Comparison of ENCODE assay signal across 12 cellular contexts in the genomic region with DNA sequence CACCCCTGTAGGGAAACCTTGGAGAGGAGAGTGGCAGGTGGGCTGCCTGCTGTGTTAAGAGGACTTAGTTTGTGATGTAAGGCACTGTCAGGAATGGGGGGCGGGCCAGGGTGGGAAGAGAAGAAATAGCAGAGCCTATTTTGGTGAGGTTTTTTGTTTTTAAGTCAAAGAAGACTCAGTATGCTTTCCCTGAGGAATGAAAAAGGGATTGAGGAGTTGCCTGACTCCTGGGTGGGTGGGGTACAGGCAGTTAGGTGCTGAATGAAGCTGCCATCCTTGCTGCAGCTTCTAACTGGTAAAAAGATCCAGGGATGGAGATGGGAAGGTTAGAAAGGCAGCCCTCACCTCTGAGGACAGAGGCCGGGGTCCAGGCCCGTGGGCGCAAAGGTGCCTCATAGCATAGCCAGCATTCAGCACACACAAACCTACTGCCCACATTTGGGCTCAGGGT. TPM values are rescaled to one million over a fixed set of nuclear protein-coding genes. Genes with fewer than 3 reads are reported as not detected.
DNase-seq lines count a peak whose midpoint lies in the region; ATAC-seq and TF ChIP-seq lines count a peak whose summit lies in the region.
"Had no signal": no experiment of that assay in that cellular context is flagged by ENCODE, and none has a peak within 500 bp of the region (broad histone marks: within the 10 kb centered on the region; RNA-seq: fewer than 3 reads in every experiment).

No MANE protein-coding gene starts in this region.

- H3K4me3 Mint-ChIP-seq in CD4-positive, alpha-beta memory T cell, result no peak overlapping the region

- no peak overlapping the region for H3K4me3 ChIP-seq in CD4-positive, alpha-beta memory T cell (ENCODE audit: low read length in 2 of 2)
- H3K4me3 ChIP-seq in RWPE2 (ENCODE audit: severe bottlenecking) (no peak overlapping the region), right atrium auricular region (no peak overlapping the region), skeletal muscle tissue (ENCODE audit: low read length in 3 of 3) (no peak overlapping the region)
- H3K4me3 ChIP-seq: SJCRH30 had no signal

- H3K4me1 Mint-ChIP-seq in CD4-positive, alpha-beta memory T cell, result peaks cover 0 to 27% (median 10%) of the 10 kb centered on the region in 4 donors

- peaks cover 34 to 69% of the 10 kb centered on the region in 2 donors for H3K36me3 Mint-ChIP-seq in CD4-positive, alpha-beta memory T cell

- POLR2A ChIA-PET in CD4-positive, alpha-beta memory T cell (lab: Charles Lee; ENCODE audit: partially characterized antibody), result interaction anchor here (1.5 kb wide), 1 partner anchor 17 kb away, joined by 4 read pairs; no protein-coding TSS in a partner anchor

- CTCF ChIA-PET in CD4-positive, alpha-beta memory T cell (lab: Charles Lee; ENCODE audit: partially characterized antibody), result interaction anchor here (0.9 to 1.6 kb wide), 4 partner anchors 25 to 165 kb away, joined by 3 to 4 read pairs (median 4); a partner anchor contains a TSS

- H3K27ac ChIP-seq in CD4-positive, alpha-beta memory T cell (ENCODE audit: low read depth, low read length), result no peak overlapping the region
- peak overlapping the region; percentile 81 for H3K27ac ChIP-seq in RWPE2 (ENCODE audit: poor library complexity, severe bottlenecking)
- peak overlapping the region; percentile 77 to 83 for H3K27ac ChIP-seq in right atrium auricular region
- H3K27ac ChIP-seq in skeletal muscle tissue (ENCODE audit: low read depth, low read length), result peak overlapping the region; percentile 69
- H3K27ac ChIP-seq: SJCRH30 had no signal

- H3K9me3 Mint-ChIP-seq in CD4-positive, alpha-beta memory T cell, result no peaks in the 10 kb centered on the region

- no peak for ATAC-seq in RWPE2 (ENCODE audit: low read depth)
- ATAC-seq in GM18868 (IDR thresholded peaks at IDR 0.05; ENCODE audit: unreplicated experiment), result no peak
- ATAC-seq in GM19452 (IDR thresholded peaks at IDR 0.05; ENCODE audit: unreplicated experiment), result no peak

- no peaks in the 10 kb centered on the region for H3K9me3 ChIP-seq in CD4-positive, alpha-beta memory T cell (ENCODE audit: control insufficient read depth in 1 of 2, low read length in 2 of 2)
- H3K9me3 ChIP-seq in RWPE2 (ENCODE audit: severe bottlenecking) (no peaks in the 10 kb centered on the region), right atrium auricular region (no peaks in the 10 kb centered on the region), skeletal muscle tissue (ENCODE audit: control insufficient read depth in 3 of 3, low read length in 3 of 3) (no peaks in the 10 kb centered on the region)
- H3K9me3 ChIP-seq: SJCRH30 had no signal

- H3K27ac Mint-ChIP-seq in CD4-positive, alpha-beta memory T cell, result peak overlapping the region in 4 of 7 donors; percentile 29 to 75 (median 55)

- intact Hi-C loops in CD4-positive, alpha-beta memory T cell (cut with micrococcal nuclease), result no loop called here

- no peak for DNase-seq in CD4-positive, alpha-beta memory T cell
- DNase-seq in RWPE2 (ENCODE audit: low spot score) (peak; percentile 64), right atrium auricular region (ENCODE audit: low spot score) (peak; percentile 32), NCI-H69 (lab: John Stamatoyannopoulos, UW) (no peak), NCI-H524 (lab: John Stamatoyannopoulos, UW) (no peak)
- DNase-seq: activated gamma-delta T cell; effector CD4-positive, alpha-beta T cell; NCI-H82 had no signal

- no peaks in the 10 kb centered on the region for H3K27me3 ChIP-seq in CD4-positive, alpha-beta memory T cell (ENCODE audit: insufficient read depth, low read length)
- H3K27me3 ChIP-seq in RWPE2 (ENCODE audit: insufficient read depth, poor library complexity, severe bottlenecking) (no peaks in the 10 kb centered on the region), right atrium auricular region (no peaks in the 10 kb centered on the region), skeletal muscle tissue (ENCODE audit: control insufficient read depth in 3 of 3, insufficient read depth in 3 of 3, low read length in 3 of 3) (no peaks in the 10 kb centered on the region)
- H3K27me3 ChIP-seq: SJCRH30 had no signal

- no peaks in the 10 kb centered on the region for H3K4me1 ChIP-seq in CD4-positive, alpha-beta memory T cell (ENCODE audit: insufficient read depth, low read length)
- H3K4me1 ChIP-seq in RWPE2 (ENCODE audit: insufficient read depth, poor library complexity, severe bottlenecking) (peaks cover 19% of the 10 kb centered on the region), right atrium auricular region (peaks cover 0 to 81% of the 10 kb centered on the region in 2 donors), skeletal muscle tissue (ENCODE audit: control insufficient read depth in 3 of 3, insufficient read depth in 3 of 3, low read length in 3 of 3) (peaks cover 66 to 78% (median 74%) of the 10 kb centered on the region in 3 donors)

- TF ChIP-seq CTCF in RWPE2 (IDR thresholded peaks at IDR 0.05; ENCODE audit: poor library complexity, severe bottlenecking) (no peak), right atrium auricular region (IDR thresholded peaks at IDR 0.05) (no peak)

- no peaks in the 10 kb centered on the region for H3K27me3 Mint-ChIP-seq in CD4-positive, alpha-beta memory T cell

- peak overlapping the region in 2 of 3 donors; percentile 8 to 65 for H3K9ac ChIP-seq in skeletal muscle tissue (ENCODE audit: low read depth in 1 of 3, low read length in 3 of 3)

- H3K36me3 ChIP-seq in CD4-positive, alpha-beta memory T cell (ENCODE audit: insufficient read depth, low read length), result peaks cover 59% of the 10 kb centered on the region
- H3K36me3 ChIP-seq in RWPE2 (ENCODE audit: low read depth) (peaks cover 77% of the 10 kb centered on the region), right atrium auricular region (peaks cover 32% of the 10 kb centered on the region), skeletal muscle tissue (ENCODE audit: control insufficient read depth in 3 of 3, insufficient read depth in 3 of 3, low read length in 3 of 3) (peaks cover 19 to 35% (median 29%) of the 10 kb centered on the region in 3 donors)

RNA-seq across cellular contexts. Expression of a gene that starts 37.9 kb away (rescaled TPM):
- 100 to 1,000 TPM; 319 to 320 TPM for total RNA-seq in CD4-positive, alpha-beta memory T cell
- polyA plus RNA-seq in CD4-positive, alpha-beta memory T cell, result 10 to 100 TPM; 22.8 to 68.7 TPM
- total RNA-seq in right atrium auricular region (10 to 100 TPM; 24.1 to 59.5 TPM), skeletal muscle tissue (66.3 TPM)

Comparison
In these comparisons a context has a peak if more than half of its experiments do, and no peak if none do; other contexts are left out.
1. DNase-seq: peak in RWPE2 (single experiment) and right atrium auricular region (single experiment); none in CD4-positive, alpha-beta memory T cell (0 of 5), NCI-H69 (single experiment) and NCI-H524 (0 of 2).